ENCODE assay signal across 8 cellular contexts in genomic region chr14:21436567-21437062, GRCh38. TPM values are rescaled to one million over a fixed set of nuclear protein-coding genes. Genes with fewer than 3 reads are reported as not detected.
A peak's percentile ranks its signal among the peaks of the same experiment; 100 is the strongest.
DNase-seq lines count a peak whose midpoint lies in the region; ATAC-seq, FAIRE-seq and TF ChIP-seq lines count a peak whose summit lies in the region.

No MANE protein-coding gene starts in this region.

- H4K20me1 ChIP-seq in astrocyte (ENCODE audit: insufficient read depth, low read length): peaks cover 45% of the 10 kb centered on the region

- H3K4me3 ChIP-seq in AG09309 (ENCODE audit: control insufficient read depth, low read depth, low read length) (peak overlapping the region; percentile 98), HEK293 (ENCODE audit: low read depth, low read length) (peak overlapping the region; percentile 97), astrocyte (ENCODE audit: insufficient read depth, low read depth, low read length) (peak overlapping the region; percentile 85), liver (ENCODE audit: low read depth in 1 of 3, low read length in 3 of 3) (peak overlapping the region; percentile 84 to 99 (median 90))

- CTCF ChIA-PET in HEK293 (lab: Yijun Ruan, JAX): interaction anchor here (0.8 to 2.7 kb wide), 5 partner anchors 19 to 579 kb away, joined by 3 to 16 read pairs (median 4); partner anchors contain the start of genes CHD8, RAB2B and TOX4

- WGBS in liver: 2% methylated on average over 11 of the region's 11 CpGs

- H3K9me3 Mint-ChIP-seq in astrocyte (ENCODE audit: unreplicated experiment) (no peaks in the 10 kb centered on the region), type B pancreatic cell (no peaks in the 10 kb centered on the region)

- H3K27me3 ChIP-seq in astrocyte (ENCODE audit: insufficient read depth, low read length): no peaks in the 10 kb centered on the region
- H3K27me3 ChIP-seq in liver (ENCODE audit: control insufficient read depth in 4 of 4, insufficient read depth in 4 of 4, low read length in 3 of 4): no peaks in the 10 kb centered on the region

- no peak for TF ChIP-seq CTCF in AG09309 (IDR thresholded peaks at IDR 0.05; ENCODE audit: control insufficient read depth, insufficient read depth, low read depth, low read length, missing control alignments)
- TF ChIP-seq CTCF in HEK293 (tag by site-specific recombination; IDR thresholded peaks at IDR 0.05): no peak
- TF ChIP-seq CTCF in astrocyte (IDR thresholded peaks at IDR 0.05; ENCODE audit: insufficient read depth, low read depth, low read length): no peak
- no peak for TF ChIP-seq CTCF in liver (IDR thresholded peaks at IDR 0.05; ENCODE audit: low read depth, low read length, missing input control)
- no peak for TF ChIP-seq CTCF in type B pancreatic cell (conservative IDR thresholded peaks at IDR 0.05)

- peak overlapping the region; percentile 86 for H3K9ac ChIP-seq in astrocyte (ENCODE audit: low read length)
- H3K9ac ChIP-seq in liver (ENCODE audit: low read depth in 1 of 2, low read length in 2 of 2): peak overlapping the region; percentile 30 to 65

- no peak for FAIRE-seq in astrocyte (lab: Jason Lieb, UNC)

- H3K27me3 Mint-ChIP-seq in astrocyte (ENCODE audit: low read depth, unreplicated experiment): no peaks in the 10 kb centered on the region
- H3K27me3 Mint-ChIP-seq in type B pancreatic cell: no peaks in the 10 kb centered on the region

- H3K4me3 Mint-ChIP-seq in astrocyte (ENCODE audit: unreplicated experiment): peak overlapping the region; percentile 92
- H3K4me3 Mint-ChIP-seq in type B pancreatic cell: peak overlapping the region; percentile 95

- peaks cover 24% of the 10 kb centered on the region for H3K4me1 Mint-ChIP-seq in astrocyte (ENCODE audit: low read depth, unreplicated experiment)
- peaks cover 19% of the 10 kb centered on the region for H3K4me1 Mint-ChIP-seq in type B pancreatic cell (ENCODE audit: unreplicated experiment)

- peaks cover 95% of the 10 kb centered on the region for H3K79me2 ChIP-seq in astrocyte (ENCODE audit: insufficient read depth, low read length)

- H3K9me3 ChIP-seq in HEK293 (ENCODE audit: control insufficient read depth, insufficient read depth, low read depth, low read length): no peaks in the 10 kb centered on the region
- no peaks in the 10 kb centered on the region for H3K9me3 ChIP-seq in astrocyte (ENCODE audit: insufficient read depth, low read depth, low read length)
- no peaks in the 10 kb centered on the region for H3K9me3 ChIP-seq in liver (ENCODE audit: control insufficient read depth in 4 of 4, low read length in 3 of 4)

- H3K36me3 ChIP-seq in HEK293 (ENCODE audit: control insufficient read depth in 2 of 2, insufficient read depth in 1 of 2, low read length in 2 of 2): peaks cover 18 to 22% of the 10 kb centered on the region in 2 experiments
- no peaks in the 10 kb centered on the region for H3K36me3 ChIP-seq in astrocyte (ENCODE audit: insufficient read depth, low read length)
- H3K36me3 ChIP-seq in liver (ENCODE audit: control insufficient read depth in 4 of 4, insufficient read depth in 3 of 4, low read depth in 1 of 4, low read length in 3 of 4): peaks cover 0 to 2% (median 0%) of the 10 kb centered on the region in 4 donors

- H3K4me1 ChIP-seq in HEK293 (ENCODE audit: control insufficient read depth, insufficient read depth, low read length) (peaks cover 6% of the 10 kb centered on the region; the same call in 1 of the 2 replicates), astrocyte (ENCODE audit: insufficient read depth, low read length) (peaks cover 6% of the 10 kb centered on the region), liver (ENCODE audit: control insufficient read depth in 4 of 4, insufficient read depth in 4 of 4, low read length in 3 of 4) (peaks cover 2 to 21% (median 14%) of the 10 kb centered on the region in 4 donors)

- H3K27ac ChIP-seq in HEK293 (ENCODE audit: extremely low read depth, low read depth, low read length) (peak overlapping the region; percentile 90; the same call in 1 of the 2 replicates), astrocyte (ENCODE audit: low read depth, low read length) (peak overlapping the region; percentile 58), liver (ENCODE audit: low read depth in 1 of 2, low read length in 2 of 2) (peak overlapping the region; percentile 84 to 85)

- peaks cover 5% of the 10 kb centered on the region for H3K36me3 Mint-ChIP-seq in astrocyte (ENCODE audit: low read depth, unreplicated experiment)
- peaks cover 11% of the 10 kb centered on the region for H3K36me3 Mint-ChIP-seq in type B pancreatic cell

- ATAC-seq in GM18520 (IDR thresholded peaks at IDR 0.05; ENCODE audit: unreplicated experiment) (no peak), GM19452 (IDR thresholded peaks at IDR 0.05; ENCODE audit: unreplicated experiment) (no peak), GM18519 (IDR thresholded peaks at IDR 0.05; ENCODE audit: low FRiP score, unreplicated experiment) (no peak)

- no peak for TF ChIP-seq RAD21 in liver (IDR thresholded peaks at IDR 0.05)

- H2AFZ ChIP-seq in astrocyte (ENCODE audit: low read depth, low read length): peak overlapping the region; percentile 70

- POLR2A ChIA-PET in HEK293 (lab: Yijun Ruan, JAX): interaction anchor here (0.5 to 2.1 kb wide), 17 partner anchors 9 to 1450 kb away, joined by 3 to 70 read pairs (median 5); partner anchors contain the start of genes CHD8, METTL3, SALL2 and SUPT16H

- peak overlapping the region; percentile 23 for H3K27ac Mint-ChIP-seq in astrocyte (ENCODE audit: unreplicated experiment)
- peak overlapping the region; percentile 93 for H3K27ac Mint-ChIP-seq in type B pancreatic cell

- peak overlapping the region; percentile 97 for H3K4me2 ChIP-seq in astrocyte (ENCODE audit: low read length)

- DNase-seq in AG09309 (ENCODE audit: low read depth) (no peak), astrocyte (ENCODE audit: low read depth) (no peak), type B pancreatic cell (ENCODE audit: extremely low spot score, unreplicated experiment) (no peak)

TF ChIP-seq in HEK293, 187 proteins besides CTCF, POLR2A, EP300 and RAD21:
- no peak for TF ChIP-seq ZNF560 (tag by site-specific recombination; IDR thresholded peaks at IDR 0.05; ENCODE audit: borderline replicate concordance)
- TF ChIP-seq PRDM1 (tag by site-specific recombination; IDR thresholded peaks at IDR 0.05): peak; percentile 92

TF ChIP-seq in liver, 16 proteins besides CTCF, POLR2A, EP300 and RAD21:
- TF ChIP-seq JUND (IDR thresholded peaks at IDR 0.05) (no peak), RXRA (IDR thresholded peaks at IDR 0.05) (no peak), GABPA (IDR thresholded peaks at IDR 0.05 in 1 of 2, conservative IDR thresholded peaks at IDR 0.05 in 1 of 2) (no peak), REST (IDR thresholded peaks at IDR 0.05) (no peak), HNF4A (conservative IDR thresholded peaks at IDR 0.05) (no peak)

RNA-seq across cellular contexts. Expression of gene CHD8, which starts 19.3 kb away (rescaled TPM):
- 108 and 111 TPM in 2 replicates for total RNA-seq in astrocyte
- 10 to 100 TPM; 27.3 to 29.5 TPM for total RNA-seq in liver
- 10 to 100 TPM in 1 of 2 donors, 1 to 10 TPM in 1; 9.6 to 11.1 TPM for polyA plus RNA-seq in liver
- total RNA-seq in type B pancreatic cell (ENCODE audit: low replicate concordance): 90.4 and 112 TPM in 2 replicates

RNA-seq across cellular contexts. Expression of gene RAB2B, which starts 40.1 kb away (rescaled TPM):
- total RNA-seq in astrocyte (48.5 and 49.9 TPM in 2 replicates), liver (10 to 100 TPM; 14.2 to 60.9 TPM), type B pancreatic cell (ENCODE audit: low replicate concordance) (20.7 and 29.4 TPM in 2 replicates)
- 1 to 10 TPM; 4.2 to 6.6 TPM for polyA plus RNA-seq in liver

RNA-seq across cellular contexts. Expression of gene TOX4, which starts 40.4 kb away (rescaled TPM):
- total RNA-seq in astrocyte (88.8 and 92.2 TPM in 2 replicates), liver (10 to 100 TPM; 18.3 to 22.4 TPM), type B pancreatic cell (ENCODE audit: low replicate concordance) (73.8 and 75.4 TPM in 2 replicates)
- 10 to 100 TPM; 16.9 to 29.8 TPM for polyA plus RNA-seq in liver

RNA-seq across cellular contexts. Expression of gene SUPT16H, which starts 52.8 kb away (rescaled TPM):
- total RNA-seq in astrocyte: 65.7 and 74.3 TPM in 2 replicates
- 10 to 100 TPM; 27.9 to 51.6 TPM for total RNA-seq in liver
- polyA plus RNA-seq in liver: 10 to 100 TPM; 18.6 to 19.8 TPM
- total RNA-seq in type B pancreatic cell (ENCODE audit: low replicate concordance): 74.2 and 122 TPM in 2 replicates
